Comparison of ENCODE assay signal across 1 cellular context in the genomic region with DNA sequence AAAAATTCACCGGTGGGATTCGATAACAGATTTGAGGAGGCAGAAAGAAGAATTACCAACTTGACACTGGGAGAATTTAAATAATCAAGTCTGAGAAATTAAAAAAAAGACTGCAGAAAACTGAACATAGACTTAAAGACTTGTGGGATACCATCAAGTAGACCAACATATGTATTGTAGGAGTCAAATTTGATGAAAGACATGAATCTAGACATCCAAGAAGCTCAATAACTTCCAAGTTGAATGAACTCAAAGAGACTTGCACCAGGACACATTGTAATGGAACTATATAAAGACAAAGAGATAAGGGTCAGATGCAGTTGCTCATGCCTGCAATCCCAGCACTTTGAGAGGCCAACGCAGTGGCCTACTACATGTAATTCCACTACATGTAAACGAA.
TF ChIP-seq lines count a peak whose summit lies in the region.

No MANE protein-coding gene starts in this region.

TF ChIP-seq in HEK293, 187 proteins besides CTCF, POLR2A, EP300 and RAD21:
- peak; percentile 92 for TF ChIP-seq ZNF558 (tag by site-specific recombination; IDR thresholded peaks at IDR 0.05)
